ENCODE assay signal across 15 cellular contexts in the genomic region with DNA sequence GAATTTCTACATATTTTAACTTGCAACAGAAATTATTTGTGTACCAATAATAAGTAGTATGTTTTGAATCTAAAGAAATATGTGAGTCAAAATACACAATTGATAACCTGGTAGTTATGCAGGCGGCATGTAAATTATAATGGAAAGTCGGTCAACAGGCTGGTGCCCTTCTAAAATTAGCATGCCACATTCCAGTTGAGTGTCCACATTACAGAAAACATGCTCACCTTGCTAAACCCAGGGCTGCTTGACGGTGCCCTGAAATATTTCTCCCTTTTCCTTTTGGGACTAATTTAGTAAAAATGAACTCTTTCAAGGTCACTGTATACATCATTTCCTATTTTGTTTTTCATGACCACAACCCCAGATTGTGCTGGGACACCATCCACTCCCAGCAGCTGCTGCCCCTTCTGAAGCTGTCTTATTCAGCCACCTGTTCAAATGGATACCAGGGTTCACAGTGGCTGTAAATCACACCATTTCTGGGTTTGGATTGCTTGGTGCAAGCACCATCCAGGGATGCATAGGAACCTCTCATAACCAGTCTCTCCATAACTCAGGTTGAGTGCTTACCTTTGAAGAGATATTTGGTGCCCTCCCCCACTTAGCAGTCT.
A peak's percentile ranks its signal among the peaks of the same experiment; 100 is the strongest.
DNase-seq lines count a peak whose midpoint lies in the region; ATAC-seq and TF ChIP-seq lines count a peak whose summit lies in the region.
"Had no signal": no experiment of that assay in that cellular context is flagged by ENCODE, and none has a peak within 500 bp of the region (broad histone marks: within the 10 kb centered on the region; RNA-seq: fewer than 3 reads in every experiment).

No MANE protein-coding gene starts in this region.

- H3K79me2 ChIP-seq in DND-41 (ENCODE audit: insufficient read depth, low read length), result peaks cover 7% of the 10 kb centered on the region; the same call in 1 of the 2 replicates

- TF ChIP-seq CTCF in DND-41 (IDR thresholded peaks at IDR 0.05; ENCODE audit: borderline replicate concordance, extremely low read depth, low read length, poor library complexity, severe bottlenecking), result no peak
- TF ChIP-seq CTCF in psoas muscle (IDR thresholded peaks at IDR 0.05), result no peak

- no peak overlapping the region for H3K4me3 ChIP-seq in DND-41 (ENCODE audit: low read depth in 1 of 2, low read length in 2 of 2)
- H3K4me3 ChIP-seq in SJCRH30, result no peak overlapping the region
- no peak overlapping the region for H3K4me3 ChIP-seq in psoas muscle
- H3K4me3 ChIP-seq: BLaER1 treated with 17β-estradiol and CSF1 and Interleukin-3, amounts not matched to agents 10 nM and 100 nM; GM23338 had no signal

- WGBS in psoas muscle, 3 donors, result 26 to 39% (median 27%) methylated on average over 3 of the region's 3 CpGs

- DNase-seq in Right ventricle myocardium superior (no peak), cardiac septum (ENCODE audit: low spot score) (no peak), DND-41 (no peak), SJCRH30 (peak; percentile 79 to 90), psoas muscle (no peak), islet precursor cell (no peak)
- DNase-seq in activated CD8-positive, alpha-beta memory T cell treated with anti-CD3 and anti-CD28 coated beads, Interleukin-2, amount 50 U/mL, for 48 hours, result no peak
- DNase-seq: 8988T; AML-193; CD4-positive, CD25-positive, alpha-beta regulatory T cell; DMS53; H7 had no signal

- H3K27me3 ChIP-seq in DND-41 (ENCODE audit: insufficient read depth, low read length, poor library complexity) (no peaks in the 10 kb centered on the region), SJCRH30 (no peaks in the 10 kb centered on the region), psoas muscle (ENCODE audit: insufficient read depth in 3 of 3, low read length in 2 of 3) (no peaks in the 10 kb centered on the region)
- H3K27me3 ChIP-seq: BLaER1 treated with 17β-estradiol and CSF1 and Interleukin-3, amounts not matched to agents 10 nM and 100 nM had no signal

- H3K27ac ChIP-seq in DND-41 (ENCODE audit: low read length) (no peak overlapping the region), SJCRH30 (peak overlapping the region; percentile 16), psoas muscle (peak overlapping the region; percentile 77)
- H3K27ac ChIP-seq: BLaER1 treated with 17β-estradiol and CSF1 and Interleukin-3, amounts not matched to agents 10 nM and 100 nM had no signal

- no peaks in the 10 kb centered on the region for H3K9me3 ChIP-seq in DND-41 (ENCODE audit: insufficient read depth, low read length, severe bottlenecking)
- H3K9me3 ChIP-seq in SJCRH30 (replicated peaks), result no peaks in the 10 kb centered on the region
- no peaks in the 10 kb centered on the region for H3K9me3 ChIP-seq in psoas muscle
- H3K9me3 ChIP-seq: BLaER1 treated with 17β-estradiol and CSF1 and Interleukin-3, amounts not matched to agents 10 nM and 100 nM had no signal

- H3K4me1 ChIP-seq in DND-41 (ENCODE audit: insufficient read depth, low read length), result no peaks in the 10 kb centered on the region
- peaks cover 14% of the 10 kb centered on the region for H3K4me1 ChIP-seq in SJCRH30
- peaks cover 70% of the 10 kb centered on the region for H3K4me1 ChIP-seq in psoas muscle
- H3K4me1 ChIP-seq: BLaER1 treated with 17β-estradiol and CSF1 and Interleukin-3, amounts not matched to agents 10 nM and 100 nM had no signal

- ATAC-seq in Right ventricle myocardium superior (ENCODE audit: poor library complexity) (peak; percentile 59), DND-41 (ENCODE audit: insufficient read depth, low read depth) (0 out of 3 replicates have a peak, but pooled peaks have one; percentile 27), psoas muscle (peak; percentile 45 to 77 (median 56)), GM21526 (IDR thresholded peaks at IDR 0.05; ENCODE audit: low FRiP score, unreplicated experiment) (no peak)
- ATAC-seq: GM23338 had no signal

- no peak overlapping the region for H2AFZ ChIP-seq in DND-41 (ENCODE audit: low read depth, low read length)
- H2AFZ ChIP-seq: GM23338 had no signal

- H4K20me1 ChIP-seq in DND-41 (ENCODE audit: insufficient read depth, low read length), result no peaks in the 10 kb centered on the region; the same call in 1 of the 2 replicates

- peaks cover 1% of the 10 kb centered on the region; the same call in 1 of the 2 replicates for H3K36me3 ChIP-seq in DND-41 (ENCODE audit: insufficient read depth, low read length)
- no peaks in the 10 kb centered on the region for H3K36me3 ChIP-seq in SJCRH30
- H3K36me3 ChIP-seq in psoas muscle (ENCODE audit: insufficient read depth in 1 of 2, low read depth in 1 of 2), result peaks cover 0 to 4% of the 10 kb centered on the region in 2 donors

- no peak overlapping the region for H3K9ac ChIP-seq in DND-41 (ENCODE audit: low read depth, low read length)
- H3K9ac ChIP-seq: BLaER1 treated with 17β-estradiol and CSF1 and Interleukin-3, amounts not matched to agents 10 nM and 100 nM had no signal

- intact Hi-C loops in Right ventricle myocardium superior (cut with DNase I) (no loop called here), cardiac septum (cut with DNase I) (no loop called here), psoas muscle (cut with DNase I) (no loop called here)

- H3K4me2 ChIP-seq in DND-41 (ENCODE audit: insufficient read depth, low read length), result no peak overlapping the region
- H3K4me2 ChIP-seq: BLaER1 treated with 17β-estradiol and CSF1 and Interleukin-3, amounts not matched to agents 10 nM and 100 nM; GM23338 had no signal

Comparison
In these comparisons a context has a peak if more than half of its experiments do, and no peak if none do; other contexts are left out.
1. DNase-seq: peak in SJCRH30 (2 of 2); none in Right ventricle myocardium superior (single experiment), cardiac septum (single experiment), DND-41 (single experiment), psoas muscle (0 of 2), activated CD8-positive, alpha-beta memory T cell treated with anti-CD3 and anti-CD28 coated beads, Interleukin-2, amount 50 U/mL, for 48 hours (single experiment) and islet precursor cell (single experiment).